In the genomic region with DNA sequence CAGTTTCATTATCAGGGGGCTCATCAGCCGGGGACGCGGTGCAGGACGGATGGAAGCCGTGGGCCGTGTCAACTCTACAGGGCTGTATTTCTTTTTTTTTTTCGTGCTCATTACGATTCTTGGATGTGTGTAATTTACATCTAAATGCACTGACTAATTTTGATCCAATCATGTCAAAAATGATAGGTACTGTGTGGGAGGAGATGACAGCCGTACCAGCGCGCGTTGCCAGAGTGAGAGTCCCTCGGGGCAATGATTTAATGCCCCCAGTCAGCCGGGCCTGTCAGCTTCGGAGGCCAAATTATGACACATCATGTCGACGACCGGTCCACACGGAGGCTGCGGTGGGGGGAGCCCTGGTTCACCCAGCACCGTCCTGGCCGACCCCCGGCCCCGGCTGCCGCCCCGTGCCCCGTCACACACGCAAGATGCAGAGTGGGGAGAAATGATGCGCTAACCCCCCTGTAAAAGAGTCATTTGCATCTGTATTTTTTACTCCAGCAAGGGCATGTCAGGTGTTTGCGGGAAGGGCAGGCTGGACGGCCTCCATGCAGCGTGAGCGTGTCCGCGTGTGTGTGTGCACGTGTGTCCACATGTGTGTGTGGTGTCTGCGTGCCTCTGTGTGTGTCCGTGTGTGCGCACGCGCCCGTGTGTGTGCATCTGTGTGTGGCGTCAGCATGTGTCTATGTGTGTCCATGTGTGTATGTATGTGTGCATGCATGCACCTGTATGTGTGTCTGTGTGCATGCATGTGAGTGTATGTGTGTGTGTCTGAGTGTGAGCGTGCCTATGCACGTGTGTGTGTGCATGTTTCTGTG, we compare ENCODE assay signal across 27 cellular contexts.
"Had no signal": no experiment of that assay in that cellular context is flagged by ENCODE, and none has a peak within 500 bp of the region (broad histone marks: within the 10 kb centered on the region; RNA-seq: fewer than 3 reads in every experiment).

No MANE protein-coding gene starts in this region.

- H3K4me2 ChIP-seq: hepatocyte had no signal

- H3K9me3 ChIP-seq: breast epithelium, gastroesophageal sphincter had no signal

- H3K27me3 Mint-ChIP-seq: activated CD4-positive, alpha-beta memory T cell treated with anti-CD3 and anti-CD28 coated beads, Interleukin-2, amount 10 ng/mL, durations not matched to agents 7 days and 5 days; activated CD4-positive, alpha-beta T cell treated with anti-CD3 and anti-CD28 coated beads, Interleukin-2, amount 10 ng/mL, durations not matched to agents 7 days and 5 days; central memory CD8-positive, alpha-beta T cell had no signal

- H3K79me2 ChIP-seq: hepatocyte had no signal

- H3K4me3 Mint-ChIP-seq: activated CD4-positive, alpha-beta memory T cell treated with anti-CD3 and anti-CD28 coated beads, Interleukin-2, amount 10 ng/mL, durations not matched to agents 7 days and 5 days; activated CD4-positive, alpha-beta T cell treated with anti-CD3 and anti-CD28 coated beads, Interleukin-2, amount 10 ng/mL, durations not matched to agents 7 days and 5 days; activated T-cell treated with anti-CD3 and anti-CD28 coated beads, Interleukin-2, amount 50 U/mL, for 4 hours; activated T-helper 17 cell treated with anti-CD3 and anti-CD28 coated beads, Interleukin-2, amount 50 U/mL, for 72 hours; central memory CD8-positive, alpha-beta T cell; mesothelial cell of epicardium; naive B cell; neural crest cell; T-helper 1 cell treated with Interleukin-12 subunit alpha and Interleukin-12 subunit beta and Interleukin-4 antibody, amounts not matched to agents 30 μg/mL and 1 μg/mL, for 36 hours had no signal

- H3K4me3 ChIP-seq: breast epithelium, gastroesophageal sphincter, hepatocyte, tibial nerve had no signal

- H3K4me1 ChIP-seq: breast epithelium, gastroesophageal sphincter, tibial nerve had no signal

- H3K36me3 ChIP-seq: breast epithelium, gastroesophageal sphincter, tibial nerve, WERI-Rb-1 had no signal

- H3K27ac Mint-ChIP-seq: activated CD4-positive, alpha-beta memory T cell treated with anti-CD3 and anti-CD28 coated beads, Interleukin-2, amount 10 ng/mL, durations not matched to agents 7 days and 5 days; activated CD4-positive, alpha-beta T cell treated with anti-CD3 and anti-CD28 coated beads, Interleukin-2, amount 10 ng/mL, durations not matched to agents 7 days and 5 days; activated T-helper 17 cell treated with anti-CD3 and anti-CD28 coated beads, Interleukin-2, amount 50 U/mL, for 72 hours; mesothelial cell of epicardium; T-helper 1 cell treated with Interleukin-12 subunit alpha and Interleukin-12 subunit beta and Interleukin-4 antibody, amounts not matched to agents 30 μg/mL and 1 μg/mL, for 36 hours had no signal

- H3K27me3 ChIP-seq: hepatocyte, tibial nerve had no signal

- H3K27ac ChIP-seq: breast epithelium, gastroesophageal sphincter, hepatocyte, tibial nerve, WERI-Rb-1 had no signal

- H2AFZ ChIP-seq: hepatocyte had no signal

- H3K4me1 Mint-ChIP-seq: activated CD4-positive, alpha-beta memory T cell treated with anti-CD3 and anti-CD28 coated beads, Interleukin-2, amount 10 ng/mL, durations not matched to agents 7 days and 5 days; activated CD4-positive, alpha-beta T cell treated with anti-CD3 and anti-CD28 coated beads, Interleukin-2, amount 10 ng/mL, durations not matched to agents 7 days and 5 days; central memory CD8-positive, alpha-beta T cell; mesothelial cell of epicardium; naive B cell had no signal

- H3K36me3 Mint-ChIP-seq: mesothelial cell of epicardium, naive B cell had no signal

- ATAC-seq: activated T-cell treated with anti-CD3 and anti-CD28 coated beads, Interleukin-2, amount 50 U/mL, for 4 hours; activated T-helper 17 cell treated with anti-CD3 and anti-CD28 coated beads, Interleukin-2, amount 50 U/mL, for 72 hours; gastroesophageal sphincter; left cardiac atrium; left ventricle myocardium superior had no signal

- DNase-seq: activated CD4-positive, alpha-beta memory T cell treated with anti-CD3 and anti-CD28 coated beads, Interleukin-2, amount 10 ng/mL, durations not matched to agents 7 days and 5 days; activated CD4-positive, alpha-beta T cell treated with anti-CD3 and anti-CD28 coated beads for 1 hour; activated CD4-positive, alpha-beta T cell treated with anti-CD3 and anti-CD28 coated beads, Interleukin-2, amount 10 ng/mL, durations not matched to agents 7 days and 5 days; activated CD8-positive, alpha-beta memory T cell treated with anti-CD3 and anti-CD28 coated beads, Interleukin-2, amount 50 U/mL, for 48 hours; activated gamma-delta T cell treated with Interleukin-2 at 50 U/mL for 16 hours; activated naive CD4-positive, alpha-beta T cell treated with anti-CD3 and anti-CD28 coated beads, Interleukin-2, amount 50 U/mL, for 16 hours; activated T-cell treated with anti-CD3 and anti-CD28 coated beads, Interleukin-2, amount 50 U/mL, for 4 hours; amygdala; effector memory CD4-positive, alpha-beta T cell; islet precursor cell; left cardiac atrium; left ventricle myocardium superior; mammary epithelial cell; naive B cell; stimulated activated naive CD4-positive, alpha-beta T cell treated with Interleukin-2 at 50 U/mL for 16 hours; SW 1271; T-helper 9 cell; WERI-Rb-1 had no signal
